Comparison of ENCODE assay signal across 7 cellular contexts in genomic region chr10:130301026-130301892, GRCh38.
DNase-seq lines count a peak whose midpoint lies in the region; ATAC-seq and TF ChIP-seq lines count a peak whose summit lies in the region.

No MANE protein-coding gene starts in this region.

- peak overlapping the region; percentile 27 for H3K4me3 ChIP-seq in ovary
- H3K4me3 ChIP-seq in tibial artery = peak overlapping the region; percentile 50 to 60

- H3K27ac ChIP-seq in ovary (peak overlapping the region in 1 of 2 donors; percentile 78), tibial artery (peak overlapping the region; percentile 55 to 81)

- H3K4me1 ChIP-seq in ovary (ENCODE audit: insufficient read depth) = peaks cover 2% of the 10 kb centered on the region
- H3K4me1 ChIP-seq in tibial artery = peaks cover 0 to 5% (median 0%) of the 10 kb centered on the region in 4 donors

- H3K36me3 ChIP-seq in ovary (no peaks in the 10 kb centered on the region), tibial artery (no peaks in the 10 kb centered on the region)

- no peak for TF ChIP-seq CTCF in ovary (IDR thresholded peaks at IDR 0.05)
- no peak for TF ChIP-seq CTCF in tibial artery (IDR thresholded peaks at IDR 0.05)

- H3K9me3 Mint-ChIP-seq in T-helper 2 cell treated with Interferon-gamma antibody and Interleukin-4, amounts not matched to agents 5 μg/mL and 100 μg/mL, for 36 hours = peaks cover 66% of the 10 kb centered on the region

- H3K36me3 Mint-ChIP-seq in T-helper 2 cell treated with Interferon-gamma antibody and Interleukin-4, amounts not matched to agents 5 μg/mL and 100 μg/mL, for 36 hours (ENCODE audit: low read depth) = peaks cover 13% of the 10 kb centered on the region

- H3K4me1 Mint-ChIP-seq in T-helper 2 cell treated with Interferon-gamma antibody and Interleukin-4, amounts not matched to agents 5 μg/mL and 100 μg/mL, for 36 hours (ENCODE audit: low read depth) = peaks cover 6% of the 10 kb centered on the region

- H3K4me3 Mint-ChIP-seq in T-helper 2 cell treated with Interferon-gamma antibody and Interleukin-4, amounts not matched to agents 5 μg/mL and 100 μg/mL, for 36 hours = peak overlapping the region; percentile 77

- H3K9me3 ChIP-seq in ovary (no peaks in the 10 kb centered on the region), tibial artery (peaks cover 0 to 65% (median 51%) of the 10 kb centered on the region in 3 donors)

- intact Hi-C loops in ovary (cut with DNase I) (no loop called here), tibial artery (cut with DNase I; ENCODE audit: low total_unique reads) (no loop called here)

- no peak for TF ChIP-seq EP300 in ovary (IDR thresholded peaks at IDR 0.05)

- DNase-seq in T-helper 2 cell treated with Interferon-gamma antibody and Interleukin-4, amounts not matched to agents 5 μg/mL and 100 μg/mL, for 36 hours (ENCODE audit: low spot score) = peak; percentile 49
- peak; percentile 16 for DNase-seq in central memory CD4-positive, alpha-beta T cell
- DNase-seq in ovary = peak in 3 of 5 donors; percentile 42 to 85 (median 72)
- peak; percentile 26 to 72 for DNase-seq in tibial artery
- DNase-seq in NCI-H2107 treated with DMSO at 0.1 percent for 48 hours (lab: John Stamatoyannopoulos, UW; ENCODE audit: unreplicated experiment) = no peak
- no peak for DNase-seq in cerebellum (ENCODE audit: low spot score)

- no peaks in the 10 kb centered on the region for H3K27me3 Mint-ChIP-seq in T-helper 2 cell treated with Interferon-gamma antibody and Interleukin-4, amounts not matched to agents 5 μg/mL and 100 μg/mL, for 36 hours (ENCODE audit: low read depth)

- 24 to 93% (median 81%) methylated on average over 6 to 53 of the region's 54 CpGs for WGBS in ovary, 3 donors

- H3K27ac Mint-ChIP-seq in T-helper 2 cell treated with Interferon-gamma antibody and Interleukin-4, amounts not matched to agents 5 μg/mL and 100 μg/mL, for 36 hours = peak overlapping the region; percentile 88

- ATAC-seq in HG02759 (IDR thresholded peaks at IDR 0.05; ENCODE audit: unreplicated experiment) = peak; percentile 73

- peaks cover 2% of the 10 kb centered on the region for H3K27me3 ChIP-seq in ovary
- no peaks in the 10 kb centered on the region for H3K27me3 ChIP-seq in tibial artery

- no peak for TF ChIP-seq POLR2A in ovary (IDR thresholded peaks at IDR 0.05)

Comparison
In these comparisons a context has a peak if more than half of its experiments do, and no peak if none do; other contexts are left out.
1. DNase-seq: peak in T-helper 2 cell treated with Interferon-gamma antibody and Interleukin-4, amounts not matched to agents 5 μg/mL and 100 μg/mL, for 36 hours (single experiment), central memory CD4-positive, alpha-beta T cell (single experiment), ovary (3 of 5) and tibial artery (2 of 2); none in NCI-H2107 treated with DMSO at 0.1 percent for 48 hours (single experiment) and cerebellum (single experiment).